Comparison of ENCODE assay signal across 25 cellular contexts in genomic region chr2:66501267-66501666, GRCh38.
"Had no signal": no experiment of that assay in that cellular context is flagged by ENCODE, and none has a peak within 500 bp of the region (broad histone marks: within the 10 kb centered on the region; RNA-seq: fewer than 3 reads in every experiment).

No MANE protein-coding gene starts in this region.

- H3K4me3 ChIP-seq: colonic mucosa, esophagus squamous epithelium, gastroesophageal sphincter, heart left ventricle, hepatocyte, left lung, lower lobe of right lung, mucosa of descending colon had no signal

- FAIRE-seq: keratinocyte had no signal

- H3K27ac Mint-ChIP-seq: dendritic cell treated with granulocyte-macrophage colony-stimulating factor and Interleukin-4, amounts not matched to agents 40 ng/mL and 50 ng/mL, for 4 days; effector memory CD8-positive, alpha-beta T cell; endodermal cell; immature natural killer cell; naive B cell had no signal

- H3K4me1 Mint-ChIP-seq: immature natural killer cell, naive B cell had no signal

- H3K27me3 ChIP-seq: colonic mucosa, esophagus squamous epithelium, gastroesophageal sphincter, heart left ventricle, hepatocyte, left lung had no signal

- H3K4me3 Mint-ChIP-seq: dendritic cell treated with granulocyte-macrophage colony-stimulating factor and Interleukin-4, amounts not matched to agents 40 ng/mL and 50 ng/mL, for 4 days; effector memory CD8-positive, alpha-beta T cell; endodermal cell; immature natural killer cell; mesothelial cell of epicardium; naive B cell had no signal

- H3K4me2 ChIP-seq: hepatocyte had no signal

- H3K9me3 Mint-ChIP-seq: dendritic cell treated with granulocyte-macrophage colony-stimulating factor and Interleukin-4, amounts not matched to agents 40 ng/mL and 50 ng/mL, for 4 days; endodermal cell; mesothelial cell of epicardium; naive B cell had no signal

- H3K27me3 Mint-ChIP-seq: dendritic cell treated with granulocyte-macrophage colony-stimulating factor and Interleukin-4, amounts not matched to agents 40 ng/mL and 50 ng/mL, for 4 days; effector memory CD8-positive, alpha-beta T cell had no signal

- DNase-seq: colonic mucosa; cortex of kidney; effector CD8-positive, alpha-beta T cell; effector memory CD8-positive, alpha-beta T cell; endodermal cell; erythroblast; esophagus squamous epithelium; foreskin fibroblast; heart left ventricle; hypothalamus; immature natural killer cell; left cardiac atrium; left lung; left ventricle myocardium superior; lower lobe of right lung; mesenchymal stem cell; mucosa of descending colon; naive B cell had no signal

- H3K27ac ChIP-seq: colonic mucosa, epithelial cell of prostate, esophagus squamous epithelium, heart left ventricle, hepatocyte, left lung, lower lobe of right lung had no signal

- H3K36me3 ChIP-seq: colonic mucosa, left lung, lower lobe of right lung had no signal

- H3K4me1 ChIP-seq: colonic mucosa had no signal

- H3K36me3 Mint-ChIP-seq: immature natural killer cell, naive B cell had no signal

- H3K9me3 ChIP-seq: colonic mucosa, esophagus squamous epithelium, gastroesophageal sphincter, heart left ventricle, left lung, lower lobe of right lung, mucosa of descending colon had no signal

- ATAC-seq: effector memory CD8-positive, alpha-beta T cell; esophagus mucosa; gastroesophageal sphincter; heart left ventricle; left cardiac atrium; left lung; left ventricle myocardium superior; lower lobe of right lung; mucosa of descending colon had no signal

- H2AFZ ChIP-seq: hepatocyte had no signal
